In the genomic region with DNA sequence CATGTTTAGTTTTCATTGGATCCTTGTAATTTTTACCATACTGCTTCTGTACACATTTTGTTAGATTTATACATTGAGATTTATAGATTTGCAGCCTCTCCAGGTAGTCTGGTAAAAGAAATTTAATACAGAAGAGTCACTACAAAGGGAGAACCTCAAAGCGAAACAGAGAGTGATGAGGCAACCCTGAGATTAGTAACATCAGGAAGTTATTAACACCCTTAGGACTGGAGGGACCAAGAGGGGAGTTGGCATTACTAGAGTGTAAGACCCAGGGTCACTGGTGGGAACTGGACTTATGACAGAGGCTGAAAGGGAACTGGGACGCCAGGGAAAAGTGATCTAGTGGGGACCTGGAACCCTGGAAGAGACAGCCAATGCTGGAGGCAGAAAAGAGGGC, we compare ENCODE assay signal across 29 cellular contexts. TPM values are rescaled to one million over a fixed set of nuclear protein-coding genes. Genes with fewer than 3 reads are reported as not detected.
A peak's percentile ranks its signal among the peaks of the same experiment; 100 is the strongest.
DNase-seq lines count a peak whose midpoint lies in the region; ATAC-seq and TF ChIP-seq lines count a peak whose summit lies in the region.
"Had no signal": no experiment of that assay in that cellular context is flagged by ENCODE, and none has a peak within 500 bp of the region (broad histone marks: within the 10 kb centered on the region; RNA-seq: fewer than 3 reads in every experiment).

No MANE protein-coding gene starts in this region.

- CTCF ChIA-PET in activated CD4-positive, alpha-beta T cell treated with anti-CD3 and anti-CD28 coated beads, Interleukin-2, amount 10 ng/mL, durations not matched to agents 7 days and 5 days (lab: Charles Lee): no interaction called here

- H3K36me3 Mint-ChIP-seq in activated CD4-positive, alpha-beta T cell treated with anti-CD3 and anti-CD28 coated beads, Interleukin-2, amount 10 ng/mL, durations not matched to agents 24 days and 14 days (ENCODE audit: low read depth): no peaks in the 10 kb centered on the region
- H3K36me3 Mint-ChIP-seq in activated CD4-positive, alpha-beta T cell treated with anti-CD3 and anti-CD28 coated beads, Interleukin-2, amount 10 ng/mL, durations not matched to agents 7 days and 5 days (ENCODE audit: low read depth): no peaks in the 10 kb centered on the region
- H3K36me3 Mint-ChIP-seq in GM23338 (ENCODE audit: low read depth) (no peaks in the 10 kb centered on the region), neural progenitor cell (no peaks in the 10 kb centered on the region)
- H3K36me3 Mint-ChIP-seq: activated CD4-positive, alpha-beta memory T cell treated with anti-CD3 and anti-CD28 coated beads for 36 hours; activated naive CD4-positive, alpha-beta T cell treated with anti-CD3 and anti-CD28 coated beads, Interleukin-2, amount 50 U/mL, for 24 hours; CD4-positive, CD25-positive, alpha-beta regulatory T cell; natural killer cell had no signal

- peaks cover 3% of the 10 kb centered on the region for H3K4me1 Mint-ChIP-seq in activated CD4-positive, alpha-beta T cell treated with anti-CD3 and anti-CD28 coated beads, Interleukin-2, amount 10 ng/mL, durations not matched to agents 24 days and 14 days
- H3K4me1 Mint-ChIP-seq in activated CD4-positive, alpha-beta T cell treated with anti-CD3 and anti-CD28 coated beads, Interleukin-2, amount 10 ng/mL, durations not matched to agents 7 days and 5 days: peaks cover 4% of the 10 kb centered on the region
- no peaks in the 10 kb centered on the region; the same call in 2 of the 3 replicates for H3K4me1 Mint-ChIP-seq in GM23338
- H3K4me1 Mint-ChIP-seq in neural progenitor cell: no peaks in the 10 kb centered on the region
- H3K4me1 Mint-ChIP-seq: activated B cell treated with CpG ODN at 0.5 μM for 24 hours; activated naive CD4-positive, alpha-beta T cell treated with anti-CD3 and anti-CD28 coated beads, Interleukin-2, amount 50 U/mL, for 24 hours; CD4-positive, CD25-positive, alpha-beta regulatory T cell; natural killer cell had no signal

- H3K27ac ChIP-seq in GM23338 (ENCODE audit: low read depth) (no peak overlapping the region), neural progenitor cell (no peak overlapping the region)
- H3K27ac ChIP-seq: breast epithelium, gastroesophageal sphincter, hepatocyte, lower lobe of right lung, SK-N-MC, transverse colon had no signal

- no peaks in the 10 kb centered on the region for H4K20me1 ChIP-seq in GM23338 (replicated peaks; ENCODE audit: insufficient read depth)
- H4K20me1 ChIP-seq in neural progenitor cell (ENCODE audit: low read depth): no peaks in the 10 kb centered on the region

- no peak overlapping the region for H3K9ac ChIP-seq in neural progenitor cell

- no peaks in the 10 kb centered on the region for H3K4me1 ChIP-seq in GM23338 (ENCODE audit: insufficient read depth)
- no peaks in the 10 kb centered on the region for H3K4me1 ChIP-seq in neural progenitor cell
- H3K4me1 ChIP-seq: breast epithelium, gastroesophageal sphincter, lower lobe of right lung, transverse colon had no signal

- H3K27me3 Mint-ChIP-seq in activated CD4-positive, alpha-beta T cell treated with anti-CD3 and anti-CD28 coated beads, Interleukin-2, amount 10 ng/mL, durations not matched to agents 24 days and 14 days: peaks cover 42% of the 10 kb centered on the region
- H3K27me3 Mint-ChIP-seq in activated CD4-positive, alpha-beta T cell treated with anti-CD3 and anti-CD28 coated beads, Interleukin-2, amount 10 ng/mL, durations not matched to agents 7 days and 5 days: peaks cover 13% of the 10 kb centered on the region
- peaks cover 1% of the 10 kb centered on the region for H3K27me3 Mint-ChIP-seq in GM23338 (ENCODE audit: insufficient read depth, low read depth, poor library complexity)
- H3K27me3 Mint-ChIP-seq in neural progenitor cell (ENCODE audit: insufficient read depth, low read depth): peaks cover 2% of the 10 kb centered on the region

- H3K4me3 Mint-ChIP-seq in activated CD4-positive, alpha-beta T cell treated with anti-CD3 and anti-CD28 coated beads, Interleukin-2, amount 10 ng/mL, durations not matched to agents 24 days and 14 days: no peak overlapping the region
- H3K4me3 Mint-ChIP-seq in activated CD4-positive, alpha-beta T cell treated with anti-CD3 and anti-CD28 coated beads, Interleukin-2, amount 10 ng/mL, durations not matched to agents 7 days and 5 days: no peak overlapping the region
- H3K4me3 Mint-ChIP-seq in GM23338: no peak overlapping the region
- no peak overlapping the region for H3K4me3 Mint-ChIP-seq in neural progenitor cell
- H3K4me3 Mint-ChIP-seq: activated B cell treated with CpG ODN at 0.5 μM for 24 hours; activated CD4-positive, alpha-beta memory T cell treated with anti-CD3 and anti-CD28 coated beads for 36 hours; activated naive CD4-positive, alpha-beta T cell treated with anti-CD3 and anti-CD28 coated beads, Interleukin-2, amount 50 U/mL, for 24 hours; CD4-positive, CD25-positive, alpha-beta regulatory T cell; natural killer cell had no signal

- H3K9me2 ChIP-seq in GM23338 (ENCODE audit: insufficient read depth): no peaks in the 10 kb centered on the region

- H3K9me3 ChIP-seq in neural progenitor cell (ENCODE audit: low read depth): no peaks in the 10 kb centered on the region
- H3K9me3 ChIP-seq: breast epithelium, gastroesophageal sphincter, lower lobe of right lung, transverse colon had no signal

- no peaks in the 10 kb centered on the region for H3K9me3 Mint-ChIP-seq in activated CD4-positive, alpha-beta T cell treated with anti-CD3 and anti-CD28 coated beads, Interleukin-2, amount 10 ng/mL, durations not matched to agents 24 days and 14 days
- H3K9me3 Mint-ChIP-seq in activated CD4-positive, alpha-beta T cell treated with anti-CD3 and anti-CD28 coated beads, Interleukin-2, amount 10 ng/mL, durations not matched to agents 7 days and 5 days: no peaks in the 10 kb centered on the region
- no peaks in the 10 kb centered on the region for H3K9me3 Mint-ChIP-seq in GM23338
- H3K9me3 Mint-ChIP-seq in neural progenitor cell: no peaks in the 10 kb centered on the region
- H3K9me3 Mint-ChIP-seq: activated B cell treated with CpG ODN at 0.5 μM for 24 hours; activated CD4-positive, alpha-beta memory T cell treated with anti-CD3 and anti-CD28 coated beads for 36 hours; activated naive CD4-positive, alpha-beta T cell treated with anti-CD3 and anti-CD28 coated beads, Interleukin-2, amount 50 U/mL, for 24 hours; activated T-helper 2 cell treated with anti-CD3 and anti-CD28 coated beads, Interferon-gamma antibody, Interleukin-2, Interleukin-4, amounts not matched to agents 10 μg/mL and 5 μg/mL and 100 μg/mL, durations not matched to agents 14 hours and 24 hours and 36 hours; natural killer cell had no signal

- H3K4me2 ChIP-seq in GM23338 (no peak overlapping the region), neural progenitor cell (no peak overlapping the region)
- H3K4me2 ChIP-seq: hepatocyte had no signal

- H3K36me3 ChIP-seq in GM23338 (ENCODE audit: insufficient read depth) (no peaks in the 10 kb centered on the region), neural progenitor cell (no peaks in the 10 kb centered on the region)
- H3K36me3 ChIP-seq: breast epithelium, gastroesophageal sphincter, lower lobe of right lung, transverse colon had no signal

- TF ChIP-seq CTCF in GM23338 (conservative IDR thresholded peaks at IDR 0.05; ENCODE audit: low read depth in 2 of 2) (no peak), neural progenitor cell (IDR thresholded peaks at IDR 0.05) (no peak)

- H3K27me3 ChIP-seq in GM23338 (ENCODE audit: insufficient read depth): no peaks in the 10 kb centered on the region
- H3K27me3 ChIP-seq in neural progenitor cell: no peaks in the 10 kb centered on the region
- H3K27me3 ChIP-seq: breast epithelium, gastroesophageal sphincter, hepatocyte, transverse colon had no signal

- peak; percentile 38 for DNase-seq in activated CD4-positive, alpha-beta T cell treated with anti-CD3 and anti-CD28 coated beads, Interleukin-2, amount 10 ng/mL, durations not matched to agents 24 days and 14 days
- no peak for DNase-seq in activated CD4-positive, alpha-beta T cell treated with anti-CD3 and anti-CD28 coated beads, Interleukin-2, amount 10 ng/mL, durations not matched to agents 7 days and 5 days
- no peak for DNase-seq in GM23338 (ENCODE audit: low spot score)
- DNase-seq in NOMO-1 treated with dmso at 0.1 percent for 144 hours (lab: John Stamatoyannopoulos, UW; ENCODE audit: unreplicated experiment): peak; percentile 46
- DNase-seq in neural progenitor cell (ENCODE audit: low spot score): no peak
- DNase-seq in activated CD4-positive, CD25-positive, alpha-beta regulatory T cell (lab: John Stamatoyannopoulos, UW): no peak
- no peak for DNase-seq in globus pallidus (ENCODE audit: low spot score)
- DNase-seq: activated B cell treated with CpG ODN at 0.5 μM for 24 hours; activated CD4-positive, alpha-beta memory T cell treated with anti-CD3 and anti-CD28 coated beads for 36 hours; activated CD8-positive, alpha-beta memory T cell treated with anti-CD3 and anti-CD28 coated beads, Interleukin-2, amount 50 U/mL, for 48 hours; anterior cingulate cortex; CD4-positive, CD25-positive, alpha-beta regulatory T cell; lower lobe of right lung; natural killer cell; NCI-H1048; NCI-H1694 treated with DMSO at 0.1 percent for 48 hours; NCI-H446 treated with DMSO at 0.1 percent for 48 hours; NCI-H774; stimulated activated CD4-positive, alpha-beta T cell treated with anti-CD3 and anti-CD28 coated beads, Interleukin-4, amount 100 ng/mL, for 24 hours; T-helper 1 cell; transverse colon had no signal

- H3F3A ChIP-seq in GM23338 (replicated peaks; ENCODE audit: low read depth) (no peaks in the 10 kb centered on the region), neural progenitor cell (ENCODE audit: low read depth) (no peaks in the 10 kb centered on the region)

- H2AFZ ChIP-seq in GM23338: peak overlapping the region; percentile 25; the same call in 1 of the 2 replicates
- peak overlapping the region; percentile 63 for H2AFZ ChIP-seq in neural progenitor cell (replicated peaks)
- H2AFZ ChIP-seq: hepatocyte had no signal

- intact Hi-C loops in activated CD4-positive, alpha-beta T cell treated with anti-CD3 and anti-CD28 coated beads, Interleukin-2, amount 10 ng/mL, durations not matched to agents 24 days and 14 days (cut with micrococcal nuclease): no loop called here

- no peak overlapping the region for H3K27ac Mint-ChIP-seq in activated CD4-positive, alpha-beta T cell treated with anti-CD3 and anti-CD28 coated beads, Interleukin-2, amount 10 ng/mL, durations not matched to agents 24 days and 14 days
- no peak overlapping the region for H3K27ac Mint-ChIP-seq in activated CD4-positive, alpha-beta T cell treated with anti-CD3 and anti-CD28 coated beads, Interleukin-2, amount 10 ng/mL, durations not matched to agents 7 days and 5 days
- H3K27ac Mint-ChIP-seq in GM23338: no peak overlapping the region
- H3K27ac Mint-ChIP-seq in neural progenitor cell: no peak overlapping the region
- H3K27ac Mint-ChIP-seq: activated B cell treated with CpG ODN at 0.5 μM for 24 hours; activated CD4-positive, alpha-beta memory T cell treated with anti-CD3 and anti-CD28 coated beads for 36 hours; activated naive CD4-positive, alpha-beta T cell treated with anti-CD3 and anti-CD28 coated beads, Interleukin-2, amount 50 U/mL, for 24 hours; activated T-helper 2 cell treated with anti-CD3 and anti-CD28 coated beads, Interferon-gamma antibody, Interleukin-2, Interleukin-4, amounts not matched to agents 10 μg/mL and 5 μg/mL and 100 μg/mL, durations not matched to agents 14 hours and 24 hours and 36 hours; CD4-positive, CD25-positive, alpha-beta regulatory T cell; natural killer cell had no signal

- ATAC-seq in GM23338: no peak
- ATAC-seq in GM19395 (IDR thresholded peaks at IDR 0.05; ENCODE audit: unreplicated experiment): no peak
- ATAC-seq: gastroesophageal sphincter, K562, lower lobe of right lung, natural killer cell had no signal

- H3K4me3 ChIP-seq in GM23338 (no peak overlapping the region), neural progenitor cell (no peak overlapping the region)
- H3K4me3 ChIP-seq: breast epithelium, gastroesophageal sphincter, hepatocyte, K562, lower lobe of right lung, SK-N-MC, transverse colon had no signal

- H3K79me2 ChIP-seq in GM23338 (replicated peaks; ENCODE audit: insufficient read depth): no peaks in the 10 kb centered on the region
- H3K79me2 ChIP-seq in neural progenitor cell (ENCODE audit: low read depth): no peaks in the 10 kb centered on the region
- H3K79me2 ChIP-seq: hepatocyte had no signal

- POLR2A ChIA-PET in activated CD4-positive, alpha-beta T cell treated with anti-CD3 and anti-CD28 coated beads, Interleukin-2, amount 10 ng/mL, durations not matched to agents 7 days and 5 days (lab: Charles Lee): no interaction called here

RNA-seq across cellular contexts. Expression of gene MAML3, which starts 20.6 kb away (rescaled TPM):
- 0.52 and 0.54 TPM in 2 replicates for total RNA-seq in activated CD4-positive, alpha-beta T cell treated with anti-CD3 and anti-CD28 coated beads, Interleukin-2, amount 10 ng/mL, durations not matched to agents 24 days and 14 days
- total RNA-seq in activated CD4-positive, alpha-beta T cell treated with anti-CD3 and anti-CD28 coated beads, Interleukin-2, amount 10 ng/mL, durations not matched to agents 7 days and 5 days: 1 to 10 TPM; 2.0 to 2.2 TPM
- total RNA-seq in GM23338 (2014; rRNA removed; shearing (Covaris generic)): 3.7 and 6.5 TPM in 2 replicates
- 1.3 and 1.7 TPM in 2 replicates for polyA plus RNA-seq in GM23338 (2016; fragmentation: Nextera tagmentation; extraction: Ambion mirVana)
- 13.5 and 14.4 TPM in 2 replicates for total RNA-seq in neural progenitor cell (ENCODE audit: low replicate concordance)

Comparison
In these comparisons a context has a peak if more than half of its experiments do, and no peak if none do; other contexts are left out.
1. DNase-seq: peak in activated CD4-positive, alpha-beta T cell treated with anti-CD3 and anti-CD28 coated beads, Interleukin-2, amount 10 ng/mL, durations not matched to agents 24 days and 14 days (single experiment) and NOMO-1 treated with dmso at 0.1 percent for 144 hours (single experiment); none in activated CD4-positive, alpha-beta T cell treated with anti-CD3 and anti-CD28 coated beads, Interleukin-2, amount 10 ng/mL, durations not matched to agents 7 days and 5 days (single experiment), GM23338 (single experiment), neural progenitor cell (single experiment), activated CD4-positive, CD25-positive, alpha-beta regulatory T cell (0 of 4) and globus pallidus (single experiment).